ENCODE assay signal across 1 cellular context in the genomic region with DNA sequence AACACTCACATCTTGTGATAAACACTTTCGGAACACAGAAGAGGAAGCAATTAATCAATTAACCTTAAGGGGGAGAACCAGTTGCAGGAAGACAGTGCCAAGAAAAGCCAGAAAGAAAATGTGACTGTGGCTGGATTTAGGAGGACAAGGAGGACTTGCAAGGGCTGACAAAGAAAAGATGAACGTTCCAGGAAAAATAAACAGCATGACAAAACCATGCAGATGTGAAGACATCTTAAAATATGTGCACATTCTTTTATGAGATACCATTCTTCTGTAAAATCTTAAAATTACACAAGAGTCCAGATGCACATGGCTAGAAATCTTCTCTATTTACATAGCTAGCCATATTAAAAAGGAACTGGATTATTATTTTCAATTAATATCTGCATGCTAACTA.
TF ChIP-seq lines count a peak whose summit lies in the region.

No MANE protein-coding gene starts in this region.

TF ChIP-seq in HCT116, 20 proteins besides CTCF, POLR2A, EP300 and RAD21 (continued from another document):
- TF ChIP-seq, protein P1, sequence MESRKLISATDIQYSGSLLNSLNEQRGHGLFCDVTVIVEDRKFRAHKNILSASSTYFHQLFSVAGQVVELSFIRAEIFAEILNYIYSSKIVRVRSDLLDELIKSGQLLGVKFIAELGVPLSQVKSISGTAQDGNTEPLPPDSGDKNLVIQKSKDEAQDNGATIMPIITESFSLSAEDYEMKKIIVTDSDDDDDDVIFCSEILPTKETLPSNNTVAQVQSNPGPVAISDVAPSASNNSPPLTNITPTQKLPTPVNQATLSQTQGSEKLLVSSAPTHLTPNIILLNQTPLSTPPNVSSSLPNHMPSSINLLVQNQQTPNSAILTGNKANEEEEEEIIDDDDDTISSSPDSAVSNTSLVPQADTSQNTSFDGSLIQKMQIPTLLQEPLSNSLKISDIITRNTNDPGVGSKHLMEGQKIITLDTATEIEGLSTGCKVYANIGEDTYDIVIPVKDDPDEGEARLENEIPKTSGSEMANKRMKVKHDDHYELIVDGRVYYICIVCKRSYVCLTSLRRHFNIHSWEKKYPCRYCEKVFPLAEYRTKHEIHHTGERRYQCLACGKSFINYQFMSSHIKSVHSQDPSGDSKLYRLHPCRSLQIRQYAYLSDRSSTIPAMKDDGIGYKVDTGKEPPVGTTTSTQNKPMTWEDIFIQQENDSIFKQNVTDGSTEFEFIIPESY (IDR thresholded peaks at IDR 0.05; ENCODE audit: extremely low read depth, insufficient replicate concordance, low read length): no peak
- TF ChIP-seq CEBPB (IDR thresholded peaks at IDR 0.05; ENCODE audit: low read depth) (no peak), TCF7L2 (IDR thresholded peaks at IDR 0.05; ENCODE audit: borderline replicate concordance, extremely low read depth, insufficient read depth, insufficient read length) (no peak), SP1 (IDR thresholded peaks at IDR 0.05; ENCODE audit: low read depth) (no peak), EZH2phosphoT487 (IDR thresholded peaks at IDR 0.05; ENCODE audit: borderline replicate concordance) (no peak), FOSL1 (IDR thresholded peaks at IDR 0.05; ENCODE audit: low read depth) (no peak), EGR1 (IDR thresholded peaks at IDR 0.05; ENCODE audit: low read depth) (no peak), YY1 (IDR thresholded peaks at IDR 0.05; ENCODE audit: extremely low read depth, insufficient replicate concordance, low read depth, low read length) (no peak), ELF1 (IDR thresholded peaks at IDR 0.05; ENCODE audit: borderline replicate concordance, low read depth) (no peak), SIN3A (IDR thresholded peaks at IDR 0.05; ENCODE audit: low read depth) (no peak), MAX (IDR thresholded peaks at IDR 0.05) (no peak)
- TF ChIP-seq, protein P2, sequence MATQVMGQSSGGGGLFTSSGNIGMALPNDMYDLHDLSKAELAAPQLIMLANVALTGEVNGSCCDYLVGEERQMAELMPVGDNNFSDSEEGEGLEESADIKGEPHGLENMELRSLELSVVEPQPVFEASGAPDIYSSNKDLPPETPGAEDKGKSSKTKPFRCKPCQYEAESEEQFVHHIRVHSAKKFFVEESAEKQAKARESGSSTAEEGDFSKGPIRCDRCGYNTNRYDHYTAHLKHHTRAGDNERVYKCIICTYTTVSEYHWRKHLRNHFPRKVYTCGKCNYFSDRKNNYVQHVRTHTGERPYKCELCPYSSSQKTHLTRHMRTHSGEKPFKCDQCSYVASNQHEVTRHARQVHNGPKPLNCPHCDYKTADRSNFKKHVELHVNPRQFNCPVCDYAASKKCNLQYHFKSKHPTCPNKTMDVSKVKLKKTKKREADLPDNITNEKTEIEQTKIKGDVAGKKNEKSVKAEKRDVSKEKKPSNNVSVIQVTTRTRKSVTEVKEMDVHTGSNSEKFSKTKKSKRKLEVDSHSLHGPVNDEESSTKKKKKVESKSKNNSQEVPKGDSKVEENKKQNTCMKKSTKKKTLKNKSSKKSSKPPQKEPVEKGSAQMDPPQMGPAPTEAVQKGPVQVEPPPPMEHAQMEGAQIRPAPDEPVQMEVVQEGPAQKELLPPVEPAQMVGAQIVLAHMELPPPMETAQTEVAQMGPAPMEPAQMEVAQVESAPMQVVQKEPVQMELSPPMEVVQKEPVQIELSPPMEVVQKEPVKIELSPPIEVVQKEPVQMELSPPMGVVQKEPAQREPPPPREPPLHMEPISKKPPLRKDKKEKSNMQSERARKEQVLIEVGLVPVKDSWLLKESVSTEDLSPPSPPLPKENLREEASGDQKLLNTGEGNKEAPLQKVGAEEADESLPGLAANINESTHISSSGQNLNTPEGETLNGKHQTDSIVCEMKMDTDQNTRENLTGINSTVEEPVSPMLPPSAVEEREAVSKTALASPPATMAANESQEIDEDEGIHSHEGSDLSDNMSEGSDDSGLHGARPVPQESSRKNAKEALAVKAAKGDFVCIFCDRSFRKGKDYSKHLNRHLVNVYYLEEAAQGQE (IDR thresholded peaks at IDR 0.05; ENCODE audit: low read depth): no peak
TF ChIP-seq in HCT116: peak in this region for 0.
